8 cellular contexts compared by ENCODE assay signal in genomic region chr15:74541494-74542191, GRCh38. TPM values are rescaled to one million over a fixed set of nuclear protein-coding genes. Genes with fewer than 3 reads are reported as not detected.
A peak's percentile ranks its signal among the peaks of the same experiment; 100 is the strongest.
DNase-seq lines count a peak whose midpoint lies in the region; ATAC-seq, FAIRE-seq and TF ChIP-seq lines count a peak whose summit lies in the region.

No MANE protein-coding gene starts in this region.

- peak overlapping the region; percentile 94 for H3K4me3 ChIP-seq in colonic mucosa
- H3K4me3 ChIP-seq in mesodermal cell (ENCODE audit: extremely low read depth, insufficient read depth, low read length, poor library complexity, severe bottlenecking): peak overlapping the region; percentile 100

- DNase-seq in EH (ENCODE audit: low read depth) (peak; percentile 63), M059J (ENCODE audit: low read depth) (peak; percentile 74), colonic mucosa (peak; percentile 52), H54 (ENCODE audit: insufficient read length, low spot score) (no peak)
- DNase-seq in activated CD4-positive, alpha-beta T cell treated with anti-CD3 and anti-CD28 coated beads for 1 hour: peak; percentile 47
- peak; percentile 33 to 45 for DNase-seq in stimulated activated CD8-positive, alpha-beta memory T cell treated with anti-CD3 and anti-CD28 coated beads, Interleukin-4, amount 100 ng/mL, for 1 hour (ENCODE audit: low read depth in 2 of 2, low spot score in 1 of 2)

- intact Hi-C loops in colonic mucosa (cut with DNase I): loop anchor here (5.0 to 10.0 kb wide), 2 partner anchors 76 to 77 kb away; partner anchors contain the start of genes CLK3 and UBL7

- H3K9ac ChIP-seq in colonic mucosa (ENCODE audit: low read depth in 2 of 2, low read length in 2 of 2): peak overlapping the region; percentile 78 to 82

- H3K4me1 ChIP-seq in colonic mucosa: peaks cover 21% of the 10 kb centered on the region
- peaks cover 21% of the 10 kb centered on the region for H3K4me1 ChIP-seq in mesodermal cell (ENCODE audit: control insufficient read depth, insufficient read depth, low read length, poor library complexity, severe bottlenecking)

- H3K9me3 ChIP-seq in colonic mucosa (no peaks in the 10 kb centered on the region), mesodermal cell (ENCODE audit: control insufficient read depth, low read length) (no peaks in the 10 kb centered on the region)

- H3K36me3 ChIP-seq in colonic mucosa: no peaks in the 10 kb centered on the region
- peaks cover 30% of the 10 kb centered on the region for H3K36me3 ChIP-seq in mesodermal cell (ENCODE audit: control insufficient read depth, insufficient read depth, low read length)

- no peak for TF ChIP-seq POLR2A in H54 (IDR thresholded peaks at IDR 0.05; ENCODE audit: low read depth, low read length)

- H3K27ac ChIP-seq in colonic mucosa (peak overlapping the region; percentile 75), mesodermal cell (ENCODE audit: low read depth, low read length, severe bottlenecking) (peak overlapping the region; percentile 87)

- 0 to 1% methylated on average over 12 to 18 of the region's 21 CpGs for WGBS in mesodermal cell (ENCODE audit: insufficient coverage in 2 of 2), 2 experiments

- no peaks in the 10 kb centered on the region for H3K27me3 ChIP-seq in colonic mucosa

- peak; percentile 41 for ATAC-seq in GM21619 (IDR thresholded peaks at IDR 0.05; ENCODE audit: unreplicated experiment)

- no peak for TF ChIP-seq CTCF in colonic mucosa (IDR thresholded peaks at IDR 0.05)

- FAIRE-seq in H54 (lab: Jason Lieb, UNC): no peak

RNA-seq across cellular contexts. Expression of gene ARID3B, which starts 0.6 kb away (rescaled TPM):
- 0.71 and 2.0 TPM in 2 replicates for total RNA-seq in M059J (2014; rRNA removed; shearing (Covaris generic))
- 1 to 10 TPM; 8.8 to 9.5 TPM for total RNA-seq in colonic mucosa
- polyA plus RNA-seq in mesodermal cell (2013, experiment 1 of 2): 71.5 TPM
- 58.5 TPM for polyA plus RNA-seq in mesodermal cell (2013, experiment 2 of 2)
